In genomic region chr12:27260746-27261145, GRCh38 we compare ENCODE assay signal across 10 cellular contexts. TPM values are rescaled to one million over a fixed set of nuclear protein-coding genes. Genes with fewer than 3 reads are reported as not detected.
DNase-seq lines count a peak whose midpoint lies in the region; ATAC-seq and TF ChIP-seq lines count a peak whose summit lies in the region.
"Had no signal": no experiment of that assay in that cellular context is flagged by ENCODE, and none has a peak within 500 bp of the region (broad histone marks: within the 10 kb centered on the region; RNA-seq: fewer than 3 reads in every experiment).

No MANE protein-coding gene starts in this region.

- peak overlapping the region; percentile 42 for H3K27ac Mint-ChIP-seq in activated T-helper 17 cell treated with anti-CD3 and anti-CD28 coated beads, Interleukin-2, amount 50 U/mL, for 72 hours
- no peak overlapping the region for H3K27ac Mint-ChIP-seq in activated CD4-positive, alpha-beta T cell treated with anti-CD3 and anti-CD28 coated beads, Interleukin-2, amount 10 ng/mL, durations not matched to agents 7 days and 5 days
- H3K27ac Mint-ChIP-seq in activated CD8-positive, alpha-beta memory T cell treated with anti-CD3 and anti-CD28 coated beads, Interleukin-2, amount 10 ng/mL, durations not matched to agents 7 days and 5 days: no peak overlapping the region

- H3K4me3 ChIP-seq in rectal smooth muscle tissue (ENCODE audit: low read length) (no peak overlapping the region), dorsolateral prefrontal cortex (no peak overlapping the region)

- peaks cover 10% of the 10 kb centered on the region for H3K36me3 Mint-ChIP-seq in activated T-helper 17 cell treated with anti-CD3 and anti-CD28 coated beads, Interleukin-2, amount 50 U/mL, for 72 hours (ENCODE audit: low read depth)
- H3K36me3 Mint-ChIP-seq in activated CD4-positive, alpha-beta T cell treated with anti-CD3 and anti-CD28 coated beads, Interleukin-2, amount 10 ng/mL, durations not matched to agents 7 days and 5 days (ENCODE audit: low read depth): peaks cover 12% of the 10 kb centered on the region
- peaks cover 18% of the 10 kb centered on the region for H3K36me3 Mint-ChIP-seq in activated CD8-positive, alpha-beta memory T cell treated with anti-CD3 and anti-CD28 coated beads, Interleukin-2, amount 10 ng/mL, durations not matched to agents 7 days and 5 days

- no peaks in the 10 kb centered on the region for H3K36me3 ChIP-seq in rectal smooth muscle tissue (ENCODE audit: control insufficient read depth, insufficient read depth, low read length)

- peaks cover 27% of the 10 kb centered on the region for H3K4me1 ChIP-seq in rectal smooth muscle tissue (ENCODE audit: control insufficient read depth, insufficient read depth, low read length)

- no peaks in the 10 kb centered on the region for H3K9me3 Mint-ChIP-seq in activated T-helper 17 cell treated with anti-CD3 and anti-CD28 coated beads, Interleukin-2, amount 50 U/mL, for 72 hours
- H3K9me3 Mint-ChIP-seq in activated CD4-positive, alpha-beta T cell treated with anti-CD3 and anti-CD28 coated beads, Interleukin-2, amount 10 ng/mL, durations not matched to agents 7 days and 5 days: no peaks in the 10 kb centered on the region
- H3K9me3 Mint-ChIP-seq in activated CD8-positive, alpha-beta memory T cell treated with anti-CD3 and anti-CD28 coated beads, Interleukin-2, amount 10 ng/mL, durations not matched to agents 7 days and 5 days (ENCODE audit: low read depth): no peaks in the 10 kb centered on the region

- peak; percentile 68 for DNase-seq in fibroblast of gingiva (ENCODE audit: low read depth)
- no peak for DNase-seq in GM20000 (ENCODE audit: low spot score)
- DNase-seq in dorsolateral prefrontal cortex: no peak
- DNase-seq in activated CD4-positive, alpha-beta T cell treated with anti-CD3 and anti-CD28 coated beads, Interleukin-2, amount 10 ng/mL, durations not matched to agents 7 days and 5 days: no peak
- DNase-seq in activated CD8-positive, alpha-beta memory T cell treated with anti-CD3 and anti-CD28 coated beads, Interleukin-2, amount 10 ng/mL, durations not matched to agents 7 days and 5 days: no peak
- DNase-seq: activated CD8-positive, alpha-beta memory T cell treated with anti-CD3 and anti-CD28 coated beads for 24 hours; CD4-positive, alpha-beta memory T cell had no signal

- peaks cover 25% of the 10 kb centered on the region for H3K4me1 Mint-ChIP-seq in activated T-helper 17 cell treated with anti-CD3 and anti-CD28 coated beads, Interleukin-2, amount 50 U/mL, for 72 hours
- H3K4me1 Mint-ChIP-seq in activated CD4-positive, alpha-beta T cell treated with anti-CD3 and anti-CD28 coated beads, Interleukin-2, amount 10 ng/mL, durations not matched to agents 7 days and 5 days: peaks cover 12% of the 10 kb centered on the region
- H3K4me1 Mint-ChIP-seq in activated CD8-positive, alpha-beta memory T cell treated with anti-CD3 and anti-CD28 coated beads, Interleukin-2, amount 10 ng/mL, durations not matched to agents 7 days and 5 days: peaks cover 16% of the 10 kb centered on the region

- TF ChIP-seq CTCF in C4-2B (conservative IDR thresholded peaks at IDR 0.05) (no peak), GM20000 (IDR thresholded peaks at IDR 0.05; ENCODE audit: extremely low read depth, missing control alignments) (no peak), dorsolateral prefrontal cortex (IDR thresholded peaks at IDR 0.05 in 54 of 56, conservative IDR thresholded peaks at IDR 0.05 in 2 of 56; ENCODE audit: low read depth in 1 of 56, partially characterized antibody in 56 of 56) (no peak)

- H3K27me3 Mint-ChIP-seq in activated T-helper 17 cell treated with anti-CD3 and anti-CD28 coated beads, Interleukin-2, amount 50 U/mL, for 72 hours: no peaks in the 10 kb centered on the region
- H3K27me3 Mint-ChIP-seq in activated CD4-positive, alpha-beta T cell treated with anti-CD3 and anti-CD28 coated beads, Interleukin-2, amount 10 ng/mL, durations not matched to agents 7 days and 5 days: no peaks in the 10 kb centered on the region
- no peaks in the 10 kb centered on the region for H3K27me3 Mint-ChIP-seq in activated CD8-positive, alpha-beta memory T cell treated with anti-CD3 and anti-CD28 coated beads, Interleukin-2, amount 10 ng/mL, durations not matched to agents 7 days and 5 days
- H3K27me3 Mint-ChIP-seq: CD4-positive, alpha-beta memory T cell had no signal

- CTCF ChIA-PET in activated CD4-positive, alpha-beta T cell treated with anti-CD3 and anti-CD28 coated beads, Interleukin-2, amount 10 ng/mL, durations not matched to agents 7 days and 5 days (lab: Charles Lee): interaction anchor here (1.5 kb wide), 1 partner anchor 16 kb away, joined by 4 read pairs; the partner anchor contains the start of gene STK38L
- CTCF ChIA-PET in activated CD8-positive, alpha-beta memory T cell treated with anti-CD3 and anti-CD28 coated beads, Interleukin-2, amount 10 ng/mL, durations not matched to agents 7 days and 5 days (lab: Charles Lee): interaction anchor here (1.0 kb wide), 1 partner anchor 246 kb away, joined by 3 read pairs; the partner anchor contains the start of gene TM7SF3

- H3K4me3 Mint-ChIP-seq in activated T-helper 17 cell treated with anti-CD3 and anti-CD28 coated beads, Interleukin-2, amount 50 U/mL, for 72 hours: no peak overlapping the region
- H3K4me3 Mint-ChIP-seq in activated CD4-positive, alpha-beta T cell treated with anti-CD3 and anti-CD28 coated beads, Interleukin-2, amount 10 ng/mL, durations not matched to agents 7 days and 5 days: no peak overlapping the region
- H3K4me3 Mint-ChIP-seq in activated CD8-positive, alpha-beta memory T cell treated with anti-CD3 and anti-CD28 coated beads, Interleukin-2, amount 10 ng/mL, durations not matched to agents 7 days and 5 days: no peak overlapping the region
- H3K4me3 Mint-ChIP-seq: CD4-positive, alpha-beta memory T cell had no signal

- H3K27ac ChIP-seq in C4-2B (peak overlapping the region; percentile 40; the same call in 1 of the 2 replicates), rectal smooth muscle tissue (ENCODE audit: low read depth, low read length) (peak overlapping the region; percentile 63), dorsolateral prefrontal cortex (peak overlapping the region in 11 of 59 donors; percentile 8 to 67 (median 41))

- no peak overlapping the region for H3K9ac ChIP-seq in rectal smooth muscle tissue (ENCODE audit: low read length)

- POLR2A ChIA-PET in activated CD4-positive, alpha-beta T cell treated with anti-CD3 and anti-CD28 coated beads, Interleukin-2, amount 10 ng/mL, durations not matched to agents 7 days and 5 days (lab: Charles Lee): no interaction called here

- no peak for ATAC-seq in activated T-helper 17 cell treated with anti-CD3 and anti-CD28 coated beads, Interleukin-2, amount 50 U/mL, for 72 hours (replicated peaks)
- ATAC-seq in activated CD8-positive, alpha-beta memory T cell treated with anti-CD3 and anti-CD28 coated beads, Interleukin-2, amount 10 ng/mL, durations not matched to agents 7 days and 5 days: no peak

- no peaks in the 10 kb centered on the region for H3K27me3 ChIP-seq in rectal smooth muscle tissue (ENCODE audit: control insufficient read depth, insufficient read depth, low read length)
- H3K27me3 ChIP-seq in dorsolateral prefrontal cortex: no peaks in the 10 kb centered on the region

- intact Hi-C loops in dorsolateral prefrontal cortex (cut with DNase I): no loop called here

RNA-seq across cellular contexts. Expression of gene STK38L, which starts 16.7 kb away (rescaled TPM):
- total RNA-seq in activated T-helper 17 cell treated with anti-CD3 and anti-CD28 coated beads, Interleukin-2, amount 50 U/mL, for 72 hours: 10 to 100 TPM; 14.5 to 21.0 TPM
- 10 to 100 TPM; 22.2 to 68.1 (median 43.4) TPM for total RNA-seq in dorsolateral prefrontal cortex
- 10 to 100 TPM; 18.2 to 20.4 TPM for total RNA-seq in activated CD4-positive, alpha-beta T cell treated with anti-CD3 and anti-CD28 coated beads, Interleukin-2, amount 10 ng/mL, durations not matched to agents 7 days and 5 days
- 10 to 100 TPM; 18.7 to 29.4 TPM for total RNA-seq in activated CD8-positive, alpha-beta memory T cell treated with anti-CD3 and anti-CD28 coated beads, Interleukin-2, amount 10 ng/mL, durations not matched to agents 7 days and 5 days
